31 cellular contexts compared by ENCODE assay signal in genomic region chr15:59398220-59398619, GRCh38. TPM values are rescaled to one million over a fixed set of nuclear protein-coding genes. Genes with fewer than 3 reads are reported as not detected.
"Had no signal": no experiment of that assay in that cellular context is flagged by ENCODE, and none has a peak within 500 bp of the region (broad histone marks: within the 10 kb centered on the region; RNA-seq: fewer than 3 reads in every experiment).

No MANE protein-coding gene starts in this region.

- DNase-seq: activated CD4-positive, alpha-beta memory T cell treated with anti-CD3 and anti-CD28 coated beads, Interleukin-2, amount 10 ng/mL, durations not matched to agents 7 days and 5 days; activated CD4-positive, alpha-beta T cell treated with anti-CD3 and anti-CD28 coated beads for 1 hour; activated CD4-positive, alpha-beta T cell treated with anti-CD3 and anti-CD28 coated beads, Interleukin-2, amount 10 ng/mL, durations not matched to agents 7 days and 5 days; activated CD8-positive, alpha-beta memory T cell treated with anti-CD3 and anti-CD28 coated beads, Interleukin-2, amount 50 U/mL, for 48 hours; activated naive CD8-positive, alpha-beta T cell treated with anti-CD3 and anti-CD28 coated beads, Interleukin-2, amount 50 U/mL, for 24 hours; activated T-cell treated with anti-CD3 and anti-CD28 coated beads, Interleukin-2, amount 50 U/mL, for 24 hours; amygdala; caudate nucleus; effector CD4-positive, alpha-beta T cell; esophagus squamous epithelium; foreskin melanocyte; heart right ventricle; kidney glomerular epithelial cell; lower lobe of right lung; mesendoderm; mucosa of descending colon; right lobe of liver; stimulated activated CD4-positive, alpha-beta T cell treated with anti-CD3 and anti-CD28 coated beads, Interleukin-12 subunit alpha, Interleukin-12 subunit beta, amount 100 ng/mL, for 4 hours; stimulated activated CD4-positive, alpha-beta T cell treated with anti-CD3 and anti-CD28 coated beads, Interleukin-4, amount 100 ng/mL, for 1 hour; stimulated activated naive CD8-positive, alpha-beta T cell treated with anti-CD3 and anti-CD28 coated beads, Interleukin-15, amount 100 ng/mL, for 72 hours; substantia nigra; T-helper 9 cell had no signal

- ATAC-seq: activated naive CD8-positive, alpha-beta T cell treated with anti-CD3 and anti-CD28 coated beads, Interleukin-2, amount 50 U/mL, for 24 hours; left lobe of liver; lower lobe of right lung; mucosa of descending colon; right lobe of liver; stimulated activated naive CD8-positive, alpha-beta T cell treated with anti-CD3 and anti-CD28 coated beads, Interleukin-15, amount 100 ng/mL, for 72 hours had no signal

- H3K36me3 ChIP-seq: esophagus squamous epithelium, heart right ventricle, lower lobe of right lung, neutrophil, right lobe of liver, vagina had no signal

- H3K27ac ChIP-seq: epithelial cell of prostate, esophagus squamous epithelium, lower lobe of right lung, neutrophil, right lobe of liver, vagina had no signal

- H3K4me1 ChIP-seq: lower lobe of right lung, vagina had no signal

- H3K27ac Mint-ChIP-seq: activated CD4-positive, alpha-beta memory T cell treated with anti-CD3 and anti-CD28 coated beads, Interleukin-2, amount 10 ng/mL, durations not matched to agents 7 days and 5 days; activated CD4-positive, alpha-beta T cell treated with anti-CD3 and anti-CD28 coated beads, Interleukin-2, amount 10 ng/mL, durations not matched to agents 7 days and 5 days; activated naive CD4-positive, alpha-beta T cell treated with anti-CD3 and anti-CD28 coated beads, Interleukin-2, amount 50 U/mL, for 24 hours; activated naive CD8-positive, alpha-beta T cell treated with anti-CD3 and anti-CD28 coated beads, Interleukin-2, amount 50 U/mL, for 24 hours; activated T-cell treated with anti-CD3 and anti-CD28 coated beads, Interleukin-2, amount 50 U/mL, for 24 hours; nephron; stimulated activated naive CD8-positive, alpha-beta T cell treated with anti-CD3 and anti-CD28 coated beads, Interleukin-15, amount 100 ng/mL, for 72 hours; T-helper 1 cell treated with Interleukin-12 subunit alpha and Interleukin-12 subunit beta and Interleukin-4 antibody, amounts not matched to agents 30 μg/mL and 1 μg/mL, for 36 hours; type B pancreatic cell had no signal

- H3K27me3 ChIP-seq: esophagus squamous epithelium, heart right ventricle, right lobe of liver, vagina had no signal

- H3K36me3 Mint-ChIP-seq: activated naive CD4-positive, alpha-beta T cell treated with anti-CD3 and anti-CD28 coated beads, Interleukin-2, amount 50 U/mL, for 24 hours; type B pancreatic cell had no signal

- H3K9me3 ChIP-seq: esophagus squamous epithelium, heart right ventricle, lower lobe of right lung, mucosa of descending colon, neutrophil, right lobe of liver, vagina had no signal

- H3K4me3 ChIP-seq: esophagus squamous epithelium, heart right ventricle, lower lobe of right lung, mucosa of descending colon, right lobe of liver, vagina had no signal

- H3K4me3 Mint-ChIP-seq: activated CD4-positive, alpha-beta memory T cell treated with anti-CD3 and anti-CD28 coated beads, Interleukin-2, amount 10 ng/mL, durations not matched to agents 7 days and 5 days; activated CD4-positive, alpha-beta T cell treated with anti-CD3 and anti-CD28 coated beads, Interleukin-2, amount 10 ng/mL, durations not matched to agents 7 days and 5 days; activated naive CD4-positive, alpha-beta T cell treated with anti-CD3 and anti-CD28 coated beads, Interleukin-2, amount 50 U/mL, for 24 hours; activated naive CD8-positive, alpha-beta T cell treated with anti-CD3 and anti-CD28 coated beads, Interleukin-2, amount 50 U/mL, for 24 hours; activated T-cell treated with anti-CD3 and anti-CD28 coated beads, Interleukin-2, amount 50 U/mL, for 24 hours; nephron; stimulated activated naive CD8-positive, alpha-beta T cell treated with anti-CD3 and anti-CD28 coated beads, Interleukin-15, amount 100 ng/mL, for 72 hours; T-helper 1 cell treated with Interleukin-12 subunit alpha and Interleukin-12 subunit beta and Interleukin-4 antibody, amounts not matched to agents 30 μg/mL and 1 μg/mL, for 36 hours; type B pancreatic cell had no signal

- H3K9me3 Mint-ChIP-seq: activated CD4-positive, alpha-beta memory T cell treated with anti-CD3 and anti-CD28 coated beads, Interleukin-2, amount 10 ng/mL, durations not matched to agents 7 days and 5 days; activated CD4-positive, alpha-beta T cell treated with anti-CD3 and anti-CD28 coated beads, Interleukin-2, amount 10 ng/mL, durations not matched to agents 7 days and 5 days; activated naive CD4-positive, alpha-beta T cell treated with anti-CD3 and anti-CD28 coated beads, Interleukin-2, amount 50 U/mL, for 24 hours; activated naive CD8-positive, alpha-beta T cell treated with anti-CD3 and anti-CD28 coated beads, Interleukin-2, amount 50 U/mL, for 24 hours; activated T-cell treated with anti-CD3 and anti-CD28 coated beads, Interleukin-2, amount 50 U/mL, for 24 hours; nephron; stimulated activated naive CD8-positive, alpha-beta T cell treated with anti-CD3 and anti-CD28 coated beads, Interleukin-15, amount 100 ng/mL, for 72 hours; T-helper 1 cell treated with Interleukin-12 subunit alpha and Interleukin-12 subunit beta and Interleukin-4 antibody, amounts not matched to agents 30 μg/mL and 1 μg/mL, for 36 hours; type B pancreatic cell had no signal

- H3K4me1 Mint-ChIP-seq: activated naive CD4-positive, alpha-beta T cell treated with anti-CD3 and anti-CD28 coated beads, Interleukin-2, amount 50 U/mL, for 24 hours had no signal

RNA-seq across cellular contexts. Expression of gene FAM81A, which starts 39.8 kb away (rescaled TPM):
- total RNA-seq: left lobe of liver, osteocyte had no signal
